In the genomic region with DNA sequence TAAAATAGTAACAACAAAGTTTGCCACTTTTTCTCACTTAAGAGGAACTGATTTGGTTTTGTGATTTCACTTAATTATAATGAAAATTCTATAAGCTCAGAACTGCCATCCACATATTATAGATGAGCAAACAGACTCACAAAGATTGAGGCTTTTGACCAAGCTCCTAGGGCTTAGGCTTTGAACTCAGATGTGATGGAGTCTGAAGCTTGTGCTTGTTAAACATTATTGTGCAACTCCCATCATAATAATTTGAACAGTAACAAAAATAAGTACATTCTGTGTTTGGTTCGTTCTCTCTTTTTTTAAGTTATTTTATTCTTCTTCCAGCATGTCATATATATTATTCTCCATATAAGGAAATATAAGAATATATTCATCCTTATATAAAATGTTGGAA, we compare ENCODE assay signal across 19 cellular contexts.
DNase-seq lines count a peak whose midpoint lies in the region; ATAC-seq and TF ChIP-seq lines count a peak whose summit lies in the region.
"Had no signal": no experiment of that assay in that cellular context is flagged by ENCODE, and none has a peak within 500 bp of the region (broad histone marks: within the 10 kb centered on the region; RNA-seq: fewer than 3 reads in every experiment).

No MANE protein-coding gene starts in this region.

- H3K79me2 ChIP-seq in KMS-11 (ENCODE audit: insufficient read depth, low read depth) (no peaks in the 10 kb centered on the region), OCI-LY7 (ENCODE audit: insufficient read depth, low read depth, low read length) (no peaks in the 10 kb centered on the region)

- H2AFZ ChIP-seq in KMS-11 (ENCODE audit: low read depth) = no peak overlapping the region
- peak overlapping the region; percentile 41; the same call in 1 of the 2 replicates for H2AFZ ChIP-seq in OCI-LY7 (ENCODE audit: low read length)

- H3K27ac ChIP-seq in KMS-11 = peak overlapping the region; percentile 6; the same call in 1 of the 2 replicates
- peak overlapping the region; percentile 92 for H3K27ac ChIP-seq in OCI-LY7 (ENCODE audit: low read depth, low read length, poor library complexity, severe bottlenecking)
- H3K27ac ChIP-seq in thymus (ENCODE audit: low read depth) = peak overlapping the region; percentile 88

- H3K27ac Mint-ChIP-seq in activated CD8-positive, alpha-beta memory T cell treated with anti-CD3 and anti-CD28 coated beads, Interleukin-2, amount 10 ng/mL, durations not matched to agents 7 days and 5 days = peak overlapping the region; percentile 75
- H3K27ac Mint-ChIP-seq in activated T-cell treated with anti-CD3 and anti-CD28 coated beads, Interleukin-2, amount 50 U/mL, for 24 hours = no peak overlapping the region
- H3K27ac Mint-ChIP-seq: H9 had no signal

- BruUV-seq in OCI-LY7 (replicated peaks; lab: Mats Ljungman, UMichigan) = no TSS peak

- H3K4me1 Mint-ChIP-seq in activated CD8-positive, alpha-beta memory T cell treated with anti-CD3 and anti-CD28 coated beads, Interleukin-2, amount 10 ng/mL, durations not matched to agents 7 days and 5 days = peaks cover 40% of the 10 kb centered on the region
- peaks cover 27% of the 10 kb centered on the region for H3K4me1 Mint-ChIP-seq in activated T-cell treated with anti-CD3 and anti-CD28 coated beads, Interleukin-2, amount 50 U/mL, for 24 hours (ENCODE audit: low read depth)
- H3K4me1 Mint-ChIP-seq: H9 had no signal

- H3K36me3 ChIP-seq in KMS-11 (ENCODE audit: insufficient read depth) = no peaks in the 10 kb centered on the region
- H3K36me3 ChIP-seq in OCI-LY7 (ENCODE audit: insufficient read depth, low read length) = peaks cover 28% of the 10 kb centered on the region; the same call in 1 of the 2 replicates
- H3K36me3 ChIP-seq in thymus (ENCODE audit: control insufficient read depth, insufficient read depth) = peaks cover 8% of the 10 kb centered on the region

- TF ChIP-seq CTCF in KMS-11 (conservative IDR thresholded peaks at IDR 0.05; ENCODE audit: low read depth, low read length) = no peak
- TF ChIP-seq CTCF in OCI-LY7 (conservative IDR thresholded peaks at IDR 0.05; ENCODE audit: low read length) = no peak

- no peaks in the 10 kb centered on the region for H3K27me3 ChIP-seq in KMS-11 (ENCODE audit: insufficient read depth, low read depth)
- no peaks in the 10 kb centered on the region for H3K27me3 ChIP-seq in thymus (ENCODE audit: control insufficient read depth, insufficient read depth)

- no peak for DNase-seq in activated CD8-positive, alpha-beta memory T cell treated with anti-CD3 and anti-CD28 coated beads, Interleukin-2, amount 10 ng/mL, durations not matched to agents 7 days and 5 days
- no peak for DNase-seq in activated CD8-positive, alpha-beta memory T cell treated with anti-CD3 and anti-CD28 coated beads, Interleukin-2, amount 50 U/mL, for 48 hours
- no peak for DNase-seq in OCI-LY7 (ENCODE audit: low spot score)
- no peak for DNase-seq in activated T-cell treated with anti-CD3 and anti-CD28 coated beads, Interleukin-2, amount 50 U/mL, for 24 hours
- DNase-seq in activated CD4-positive, alpha-beta T cell treated with anti-CD3 and anti-CD28 coated beads, Interleukin-2, amount 50 U/mL, for 1 hour = no peak
- DNase-seq: Caco-2, DMS53, H9, Karpas-422, NCI-H1048, NCI-H146, NCI-H345, NCI-H526 treated with DMSO at 0.1 percent for 48 hours, Right ventricle myocardium superior, SK-N-SH had no signal

- H3K4me3 Mint-ChIP-seq in activated CD8-positive, alpha-beta memory T cell treated with anti-CD3 and anti-CD28 coated beads, Interleukin-2, amount 10 ng/mL, durations not matched to agents 7 days and 5 days = no peak overlapping the region
- H3K4me3 Mint-ChIP-seq in activated T-cell treated with anti-CD3 and anti-CD28 coated beads, Interleukin-2, amount 50 U/mL, for 24 hours = no peak overlapping the region
- H3K4me3 Mint-ChIP-seq: H9 had no signal

- intact Hi-C loops in OCI-LY7 (cut with micrococcal nuclease; ENCODE audit: unreplicated experiment) = no loop called here

- POLR2A ChIA-PET in OCI-LY7 (lab: Charles Lee) = interaction anchor here (0.6 to 1.3 kb wide), 18 partner anchors 10 to 463 kb away, joined by 3 to 13 read pairs (median 3); no protein-coding TSS in a partner anchor

- peaks cover 12% of the 10 kb centered on the region for H3K9me3 Mint-ChIP-seq in activated CD8-positive, alpha-beta memory T cell treated with anti-CD3 and anti-CD28 coated beads, Interleukin-2, amount 10 ng/mL, durations not matched to agents 7 days and 5 days (ENCODE audit: low read depth)
- H3K9me3 Mint-ChIP-seq in activated T-cell treated with anti-CD3 and anti-CD28 coated beads, Interleukin-2, amount 50 U/mL, for 24 hours = no peaks in the 10 kb centered on the region
- H3K9me3 Mint-ChIP-seq: H9 had no signal

- peaks cover 24% of the 10 kb centered on the region; the same call in 1 of the 2 replicates for H3K9me3 ChIP-seq in OCI-LY7 (ENCODE audit: low read length)
- H3K9me3 ChIP-seq in thymus (ENCODE audit: control insufficient read depth) = no peaks in the 10 kb centered on the region
- H3K9me3 ChIP-seq: Caco-2, SK-N-SH had no signal

- CTCF ChIA-PET in activated CD8-positive, alpha-beta memory T cell treated with anti-CD3 and anti-CD28 coated beads, Interleukin-2, amount 10 ng/mL, durations not matched to agents 7 days and 5 days (lab: Charles Lee) = interaction anchor here (1.3 to 1.5 kb wide), 2 partner anchors 33 to 71 kb away, joined by 3 to 8 read pairs; no protein-coding TSS in a partner anchor
- CTCF ChIA-PET in OCI-LY7 (lab: Charles Lee; ENCODE audit: unreplicated experiment) = interaction anchor here (0.6 to 1.3 kb wide), 2 partner anchors 46 to 107 kb away, joined by 3 read pairs; no protein-coding TSS in a partner anchor

- no peaks in the 10 kb centered on the region for H3K27me3 Mint-ChIP-seq in activated CD8-positive, alpha-beta memory T cell treated with anti-CD3 and anti-CD28 coated beads, Interleukin-2, amount 10 ng/mL, durations not matched to agents 7 days and 5 days
- no peaks in the 10 kb centered on the region for H3K27me3 Mint-ChIP-seq in activated T-cell treated with anti-CD3 and anti-CD28 coated beads, Interleukin-2, amount 50 U/mL, for 24 hours

- H3K4me3 ChIP-seq in KMS-11 (IDR thresholded peaks at IDR 0.05; ENCODE audit: insufficient read depth, low read depth, low read length) (no peak overlapping the region), OCI-LY7 (ENCODE audit: low read depth, low read length, poor library complexity, severe bottlenecking) (no peak overlapping the region), thymus (ENCODE audit: low read length) (no peak overlapping the region)

- peak overlapping the region; percentile 88 for H3K4me2 ChIP-seq in KMS-11
- peak overlapping the region; percentile 62 for H3K4me2 ChIP-seq in OCI-LY7 (ENCODE audit: low read length)
- H3K4me2 ChIP-seq: SK-N-SH had no signal

- peaks cover 61% of the 10 kb centered on the region for H3K36me3 Mint-ChIP-seq in activated CD8-positive, alpha-beta memory T cell treated with anti-CD3 and anti-CD28 coated beads, Interleukin-2, amount 10 ng/mL, durations not matched to agents 7 days and 5 days
- no peaks in the 10 kb centered on the region for H3K36me3 Mint-ChIP-seq in activated T-cell treated with anti-CD3 and anti-CD28 coated beads, Interleukin-2, amount 50 U/mL, for 24 hours (ENCODE audit: low read depth)

- 49% methylated on average over 1 of the region's 1 CpG for WGBS in thymus

- H3K9ac ChIP-seq in KMS-11 = no peak overlapping the region
- H3K9ac ChIP-seq: SK-N-SH had no signal

- H3K4me1 ChIP-seq in KMS-11 (ENCODE audit: low read depth, poor library complexity, severe bottlenecking) = peaks cover 52% of the 10 kb centered on the region
- H3K4me1 ChIP-seq in OCI-LY7 (ENCODE audit: insufficient read depth, low read length, poor library complexity, severe bottlenecking) = peaks cover 45% of the 10 kb centered on the region
- peaks cover 14% of the 10 kb centered on the region for H3K4me1 ChIP-seq in thymus (ENCODE audit: control insufficient read depth, insufficient read depth, low read length)
- H3K4me1 ChIP-seq: Caco-2 had no signal

- no peaks in the 10 kb centered on the region for H3K9me2 ChIP-seq in OCI-LY7 (ENCODE audit: insufficient read depth, low read length)
- H3K9me2 ChIP-seq: SK-N-SH had no signal

- H4K20me1 ChIP-seq in KMS-11 (ENCODE audit: insufficient read depth) = no peaks in the 10 kb centered on the region; the same call in 1 of the 2 replicates
- no peaks in the 10 kb centered on the region for H4K20me1 ChIP-seq in OCI-LY7 (ENCODE audit: insufficient read depth, low read length)

- no peak for ATAC-seq in activated CD8-positive, alpha-beta memory T cell treated with anti-CD3 and anti-CD28 coated beads, Interleukin-2, amount 10 ng/mL, durations not matched to agents 7 days and 5 days
- no peak for ATAC-seq in HG02981 (IDR thresholded peaks at IDR 0.05; ENCODE audit: unreplicated experiment)
- ATAC-seq: Panc1 had no signal

Comparison
In these comparisons a context has a peak if more than half of its experiments do, and no peak if none do; other contexts are left out.
1. H3K27ac ChIP-seq: peak in every context shown above with its lines; median percentile 92 in OCI-LY7; 88 in thymus; 6 in KMS-11.